ENCODE assay signal across 1 cellular context in the genomic region with DNA sequence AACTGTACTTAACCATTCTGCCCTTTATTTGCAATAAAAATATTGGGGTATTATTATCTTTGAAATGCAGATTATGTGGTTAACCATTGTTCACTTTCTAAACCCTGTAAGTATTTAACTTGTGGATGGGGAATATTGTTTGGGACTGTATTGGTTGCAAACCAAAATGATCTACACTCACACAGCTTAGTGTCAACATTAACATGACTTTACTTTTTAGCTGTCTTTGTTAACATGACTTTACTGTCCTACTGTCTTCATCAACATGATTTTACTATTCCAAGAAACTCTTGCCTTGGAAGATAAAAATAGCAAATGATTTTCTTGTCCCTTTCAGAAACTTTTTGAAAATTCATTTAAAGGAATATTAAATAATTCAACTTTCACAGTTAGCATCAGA.
TF ChIP-seq lines count a peak whose summit lies in the region.

No MANE protein-coding gene starts in this region.

TF ChIP-seq in H1, 55 proteins besides CTCF, POLR2A, EP300 and RAD21 (continued from another document):
- TF ChIP-seq, protein P1, sequence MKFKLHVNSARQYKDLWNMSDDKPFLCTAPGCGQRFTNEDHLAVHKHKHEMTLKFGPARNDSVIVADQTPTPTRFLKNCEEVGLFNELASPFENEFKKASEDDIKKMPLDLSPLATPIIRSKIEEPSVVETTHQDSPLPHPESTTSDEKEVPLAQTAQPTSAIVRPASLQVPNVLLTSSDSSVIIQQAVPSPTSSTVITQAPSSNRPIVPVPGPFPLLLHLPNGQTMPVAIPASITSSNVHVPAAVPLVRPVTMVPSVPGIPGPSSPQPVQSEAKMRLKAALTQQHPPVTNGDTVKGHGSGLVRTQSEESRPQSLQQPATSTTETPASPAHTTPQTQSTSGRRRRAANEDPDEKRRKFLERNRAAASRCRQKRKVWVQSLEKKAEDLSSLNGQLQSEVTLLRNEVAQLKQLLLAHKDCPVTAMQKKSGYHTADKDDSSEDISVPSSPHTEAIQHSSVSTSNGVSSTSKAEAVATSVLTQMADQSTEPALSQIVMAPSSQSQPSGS (IDR thresholded peaks at IDR 0.05; ENCODE audit: low read length): no peak
- TF ChIP-seq EZH2 (IDR thresholded peaks at IDR 0.05; ENCODE audit: low read depth, low read length, severe bottlenecking): no peak
- no peak for TF ChIP-seq HDAC2 (IDR thresholded peaks at IDR 0.05; ENCODE audit: borderline replicate concordance in 1 of 2, low read depth in 2 of 2, low read length in 2 of 2)
- TF ChIP-seq JUN (IDR thresholded peaks at IDR 0.05; ENCODE audit: low read depth, low read length): no peak
- TF ChIP-seq SP4 (IDR thresholded peaks at IDR 0.05; ENCODE audit: low read length): no peak
- TF ChIP-seq, protein P2, sequence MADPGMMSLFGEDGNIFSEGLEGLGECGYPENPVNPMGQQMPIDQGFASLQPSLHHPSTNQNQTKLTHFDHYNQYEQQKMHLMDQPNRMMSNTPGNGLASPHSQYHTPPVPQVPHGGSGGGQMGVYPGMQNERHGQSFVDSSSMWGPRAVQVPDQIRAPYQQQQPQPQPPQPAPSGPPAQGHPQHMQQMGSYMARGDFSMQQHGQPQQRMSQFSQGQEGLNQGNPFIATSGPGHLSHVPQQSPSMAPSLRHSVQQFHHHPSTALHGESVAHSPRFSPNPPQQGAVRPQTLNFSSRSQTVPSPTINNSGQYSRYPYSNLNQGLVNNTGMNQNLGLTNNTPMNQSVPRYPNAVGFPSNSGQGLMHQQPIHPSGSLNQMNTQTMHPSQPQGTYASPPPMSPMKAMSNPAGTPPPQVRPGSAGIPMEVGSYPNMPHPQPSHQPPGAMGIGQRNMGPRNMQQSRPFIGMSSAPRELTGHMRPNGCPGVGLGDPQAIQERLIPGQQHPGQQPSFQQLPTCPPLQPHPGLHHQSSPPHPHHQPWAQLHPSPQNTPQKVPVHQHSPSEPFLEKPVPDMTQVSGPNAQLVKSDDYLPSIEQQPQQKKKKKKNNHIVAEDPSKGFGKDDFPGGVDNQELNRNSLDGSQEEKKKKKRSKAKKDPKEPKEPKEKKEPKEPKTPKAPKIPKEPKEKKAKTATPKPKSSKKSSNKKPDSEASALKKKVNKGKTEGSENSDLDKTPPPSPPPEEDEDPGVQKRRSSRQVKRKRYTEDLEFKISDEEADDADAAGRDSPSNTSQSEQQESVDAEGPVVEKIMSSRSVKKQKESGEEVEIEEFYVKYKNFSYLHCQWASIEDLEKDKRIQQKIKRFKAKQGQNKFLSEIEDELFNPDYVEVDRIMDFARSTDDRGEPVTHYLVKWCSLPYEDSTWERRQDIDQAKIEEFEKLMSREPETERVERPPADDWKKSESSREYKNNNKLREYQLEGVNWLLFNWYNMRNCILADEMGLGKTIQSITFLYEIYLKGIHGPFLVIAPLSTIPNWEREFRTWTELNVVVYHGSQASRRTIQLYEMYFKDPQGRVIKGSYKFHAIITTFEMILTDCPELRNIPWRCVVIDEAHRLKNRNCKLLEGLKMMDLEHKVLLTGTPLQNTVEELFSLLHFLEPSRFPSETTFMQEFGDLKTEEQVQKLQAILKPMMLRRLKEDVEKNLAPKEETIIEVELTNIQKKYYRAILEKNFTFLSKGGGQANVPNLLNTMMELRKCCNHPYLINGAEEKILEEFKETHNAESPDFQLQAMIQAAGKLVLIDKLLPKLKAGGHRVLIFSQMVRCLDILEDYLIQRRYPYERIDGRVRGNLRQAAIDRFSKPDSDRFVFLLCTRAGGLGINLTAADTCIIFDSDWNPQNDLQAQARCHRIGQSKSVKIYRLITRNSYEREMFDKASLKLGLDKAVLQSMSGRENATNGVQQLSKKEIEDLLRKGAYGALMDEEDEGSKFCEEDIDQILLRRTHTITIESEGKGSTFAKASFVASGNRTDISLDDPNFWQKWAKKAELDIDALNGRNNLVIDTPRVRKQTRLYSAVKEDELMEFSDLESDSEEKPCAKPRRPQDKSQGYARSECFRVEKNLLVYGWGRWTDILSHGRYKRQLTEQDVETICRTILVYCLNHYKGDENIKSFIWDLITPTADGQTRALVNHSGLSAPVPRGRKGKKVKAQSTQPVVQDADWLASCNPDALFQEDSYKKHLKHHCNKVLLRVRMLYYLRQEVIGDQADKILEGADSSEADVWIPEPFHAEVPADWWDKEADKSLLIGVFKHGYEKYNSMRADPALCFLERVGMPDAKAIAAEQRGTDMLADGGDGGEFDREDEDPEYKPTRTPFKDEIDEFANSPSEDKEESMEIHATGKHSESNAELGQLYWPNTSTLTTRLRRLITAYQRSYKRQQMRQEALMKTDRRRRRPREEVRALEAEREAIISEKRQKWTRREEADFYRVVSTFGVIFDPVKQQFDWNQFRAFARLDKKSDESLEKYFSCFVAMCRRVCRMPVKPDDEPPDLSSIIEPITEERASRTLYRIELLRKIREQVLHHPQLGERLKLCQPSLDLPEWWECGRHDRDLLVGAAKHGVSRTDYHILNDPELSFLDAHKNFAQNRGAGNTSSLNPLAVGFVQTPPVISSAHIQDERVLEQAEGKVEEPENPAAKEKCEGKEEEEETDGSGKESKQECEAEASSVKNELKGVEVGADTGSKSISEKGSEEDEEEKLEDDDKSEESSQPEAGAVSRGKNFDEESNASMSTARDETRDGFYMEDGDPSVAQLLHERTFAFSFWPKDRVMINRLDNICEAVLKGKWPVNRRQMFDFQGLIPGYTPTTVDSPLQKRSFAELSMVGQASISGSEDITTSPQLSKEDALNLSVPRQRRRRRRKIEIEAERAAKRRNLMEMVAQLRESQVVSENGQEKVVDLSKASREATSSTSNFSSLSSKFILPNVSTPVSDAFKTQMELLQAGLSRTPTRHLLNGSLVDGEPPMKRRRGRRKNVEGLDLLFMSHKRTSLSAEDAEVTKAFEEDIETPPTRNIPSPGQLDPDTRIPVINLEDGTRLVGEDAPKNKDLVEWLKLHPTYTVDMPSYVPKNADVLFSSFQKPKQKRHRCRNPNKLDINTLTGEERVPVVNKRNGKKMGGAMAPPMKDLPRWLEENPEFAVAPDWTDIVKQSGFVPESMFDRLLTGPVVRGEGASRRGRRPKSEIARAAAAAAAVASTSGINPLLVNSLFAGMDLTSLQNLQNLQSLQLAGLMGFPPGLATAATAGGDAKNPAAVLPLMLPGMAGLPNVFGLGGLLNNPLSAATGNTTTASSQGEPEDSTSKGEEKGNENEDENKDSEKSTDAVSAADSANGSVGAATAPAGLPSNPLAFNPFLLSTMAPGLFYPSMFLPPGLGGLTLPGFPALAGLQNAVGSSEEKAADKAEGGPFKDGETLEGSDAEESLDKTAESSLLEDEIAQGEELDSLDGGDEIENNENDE (IDR thresholded peaks at IDR 0.05; ENCODE audit: insufficient replicate concordance, low read length): no peak
- no peak for TF ChIP-seq CREB1 (IDR thresholded peaks at IDR 0.05)
- no peak for TF ChIP-seq EGR1 (IDR thresholded peaks at IDR 0.05; ENCODE audit: borderline replicate concordance, low read depth, low read length)
- TF ChIP-seq PHF8 (conservative IDR thresholded peaks at IDR 0.05; ENCODE audit: low read depth, low read length): no peak
- no peak for TF ChIP-seq BCL11A (IDR thresholded peaks at IDR 0.05; ENCODE audit: low read depth in 2 of 2, low read length in 2 of 2)
- no peak for TF ChIP-seq SRF (IDR thresholded peaks at IDR 0.05; ENCODE audit: low read depth, low read length)
- TF ChIP-seq, protein P3, sequence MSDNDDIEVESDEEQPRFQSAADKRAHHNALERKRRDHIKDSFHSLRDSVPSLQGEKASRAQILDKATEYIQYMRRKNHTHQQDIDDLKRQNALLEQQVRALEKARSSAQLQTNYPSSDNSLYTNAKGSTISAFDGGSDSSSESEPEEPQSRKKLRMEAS (IDR thresholded peaks at IDR 0.05): no peak
- no peak for TF ChIP-seq MAFK (IDR thresholded peaks at IDR 0.05; ENCODE audit: low read depth, low read length)
- TF ChIP-seq CBX8 (IDR thresholded peaks at IDR 0.05; ENCODE audit: borderline replicate concordance, low read depth, low read length): no peak
- TF ChIP-seq TEAD4 (IDR thresholded peaks at IDR 0.05; ENCODE audit: low read depth, low read length): no peak
- TF ChIP-seq HDAC6 (IDR thresholded peaks at IDR 0.05; ENCODE audit: low read depth, low read length): no peak
